ENCODE assay signal across 8 cellular contexts in the genomic region with DNA sequence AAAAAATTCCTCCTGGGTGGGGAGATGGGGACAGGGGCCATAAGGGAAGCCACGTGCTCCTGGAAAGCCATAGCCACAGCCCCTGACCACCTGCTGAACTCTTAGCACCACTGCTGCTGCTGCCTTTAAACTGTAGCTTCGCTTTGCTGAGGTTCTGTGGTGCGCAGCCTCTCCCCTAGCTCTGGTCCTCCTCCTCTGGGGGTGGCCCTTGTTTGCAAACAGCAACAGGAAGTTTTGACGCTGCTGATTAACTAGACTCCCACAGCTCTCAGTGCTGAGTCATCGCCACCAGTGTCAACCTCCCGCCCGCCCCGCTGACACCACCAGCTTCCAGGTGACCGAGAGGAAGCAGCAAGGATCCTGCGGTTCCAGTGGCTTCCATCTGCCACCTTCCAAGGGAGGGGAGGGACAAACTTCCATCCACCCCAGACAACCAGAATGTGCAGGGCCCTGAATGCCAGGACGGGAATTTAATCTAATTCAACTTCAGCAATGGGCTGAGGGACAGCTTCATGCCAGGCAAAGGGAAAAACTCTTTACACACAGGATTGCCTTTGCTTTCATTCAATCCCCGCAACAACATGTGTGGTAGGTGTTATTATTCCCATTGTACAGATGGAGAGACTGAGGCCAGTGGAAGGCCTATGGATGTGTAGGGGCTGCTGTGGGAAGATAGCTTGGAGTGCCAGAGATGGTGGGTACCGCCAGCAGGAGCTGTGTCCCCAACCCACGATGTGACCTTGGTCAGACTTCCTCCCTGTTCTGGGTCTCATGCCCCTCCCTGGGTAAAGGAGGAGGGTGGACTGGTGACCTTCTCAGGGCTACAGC. TPM values are rescaled to one million over a fixed set of nuclear protein-coding genes. Genes with fewer than 3 reads are reported as not detected.
A peak's percentile ranks its signal among the peaks of the same experiment; 100 is the strongest.
DNase-seq lines count a peak whose midpoint lies in the region; ATAC-seq and TF ChIP-seq lines count a peak whose summit lies in the region.

No MANE protein-coding gene starts in this region.

- peak overlapping the region; percentile 67 for H3K4me2 ChIP-seq in BLaER1

- H3K4me3 ChIP-seq in BLaER1 (no peak overlapping the region), heart right ventricle (no peak overlapping the region), skeletal muscle tissue (ENCODE audit: low read length in 3 of 3) (peak overlapping the region in 1 of 3 donors; percentile 6)

- H4K20me1 ChIP-seq in BLaER1 = no peaks in the 10 kb centered on the region

- H3K36me3 ChIP-seq in BLaER1 (no peaks in the 10 kb centered on the region), heart right ventricle (no peaks in the 10 kb centered on the region), skeletal muscle tissue (ENCODE audit: control insufficient read depth in 3 of 3, insufficient read depth in 3 of 3, low read length in 3 of 3) (no peaks in the 10 kb centered on the region)

- no peaks in the 10 kb centered on the region for H3K9me3 ChIP-seq in BLaER1
- H3K9me3 ChIP-seq in heart right ventricle = no peaks in the 10 kb centered on the region
- no peaks in the 10 kb centered on the region for H3K9me3 ChIP-seq in skeletal muscle tissue (ENCODE audit: control insufficient read depth in 3 of 3, low read length in 3 of 3)

- peak; percentile 60 for DNase-seq in activated T-helper 1 cell treated with anti-CD3 and anti-CD28 coated beads, Interleukin-2, amount 50 U/mL, for 16 hours (ENCODE audit: low read depth in 1 of 2, low spot score in 1 of 2)
- DNase-seq in heart right ventricle (peak; percentile 72 to 86), G401 (ENCODE audit: low spot score) (no peak)

- no peak overlapping the region; the same call in 1 of the 2 replicates for H3K9ac ChIP-seq in BLaER1
- H3K9ac ChIP-seq in skeletal muscle tissue (ENCODE audit: low read depth in 1 of 3, low read length in 3 of 3) = peak overlapping the region in 2 of 3 donors; percentile 57 to 61

- ATAC-seq in GM19025 (IDR thresholded peaks at IDR 0.05; ENCODE audit: low read depth, unreplicated experiment) (peak; percentile 99), HG03139 (IDR thresholded peaks at IDR 0.05; ENCODE audit: unreplicated experiment) (peak; percentile 99), heart right ventricle (peak; percentile 65 to 94 (median 84))

- in situ Hi-C loops in G401 (cut with HindIII; ENCODE audit: low sequenced_read_pairs) = no loop called here

- TF ChIP-seq CTCF in heart right ventricle (IDR thresholded peaks at IDR 0.05) = no peak

- H3K27ac ChIP-seq in BLaER1 (peak overlapping the region; percentile 39; the same call in 1 of the 2 replicates), heart right ventricle (peak overlapping the region in 8 of 10 donors; percentile 13 to 89 (median 60)), skeletal muscle tissue (ENCODE audit: low read depth, low read length) (peak overlapping the region; percentile 42)

- no peaks in the 10 kb centered on the region for H3K27me3 ChIP-seq in BLaER1
- no peaks in the 10 kb centered on the region for H3K27me3 ChIP-seq in heart right ventricle
- H3K27me3 ChIP-seq in skeletal muscle tissue (ENCODE audit: control insufficient read depth in 3 of 3, insufficient read depth in 3 of 3, low read length in 3 of 3) = no peaks in the 10 kb centered on the region

- 41 to 52% methylated on average over 14 of the region's 14 CpGs for WGBS in heart right ventricle, 2 donors

- intact Hi-C loops in heart right ventricle (cut with DNase I) = no loop called here

- H3K4me1 ChIP-seq in BLaER1 (peaks cover 50% of the 10 kb centered on the region), heart right ventricle (peaks cover 0 to 46% (median 29%) of the 10 kb centered on the region in 9 donors), skeletal muscle tissue (ENCODE audit: control insufficient read depth in 3 of 3, insufficient read depth in 3 of 3, low read length in 3 of 3) (peaks cover 32 to 37% (median 36%) of the 10 kb centered on the region in 3 donors)

TF ChIP-seq in PFSK-1, 5 proteins besides CTCF, POLR2A, EP300 and RAD21:
- TF ChIP-seq POLR2AphosphoS5 (IDR thresholded peaks at IDR 0.05; ENCODE audit: low read depth, low read length) = no peak
- no peak for TF ChIP-seq SIN3A (IDR thresholded peaks at IDR 0.05; ENCODE audit: borderline replicate concordance, insufficient read depth, low read length)
- TF ChIP-seq, protein P1, sequence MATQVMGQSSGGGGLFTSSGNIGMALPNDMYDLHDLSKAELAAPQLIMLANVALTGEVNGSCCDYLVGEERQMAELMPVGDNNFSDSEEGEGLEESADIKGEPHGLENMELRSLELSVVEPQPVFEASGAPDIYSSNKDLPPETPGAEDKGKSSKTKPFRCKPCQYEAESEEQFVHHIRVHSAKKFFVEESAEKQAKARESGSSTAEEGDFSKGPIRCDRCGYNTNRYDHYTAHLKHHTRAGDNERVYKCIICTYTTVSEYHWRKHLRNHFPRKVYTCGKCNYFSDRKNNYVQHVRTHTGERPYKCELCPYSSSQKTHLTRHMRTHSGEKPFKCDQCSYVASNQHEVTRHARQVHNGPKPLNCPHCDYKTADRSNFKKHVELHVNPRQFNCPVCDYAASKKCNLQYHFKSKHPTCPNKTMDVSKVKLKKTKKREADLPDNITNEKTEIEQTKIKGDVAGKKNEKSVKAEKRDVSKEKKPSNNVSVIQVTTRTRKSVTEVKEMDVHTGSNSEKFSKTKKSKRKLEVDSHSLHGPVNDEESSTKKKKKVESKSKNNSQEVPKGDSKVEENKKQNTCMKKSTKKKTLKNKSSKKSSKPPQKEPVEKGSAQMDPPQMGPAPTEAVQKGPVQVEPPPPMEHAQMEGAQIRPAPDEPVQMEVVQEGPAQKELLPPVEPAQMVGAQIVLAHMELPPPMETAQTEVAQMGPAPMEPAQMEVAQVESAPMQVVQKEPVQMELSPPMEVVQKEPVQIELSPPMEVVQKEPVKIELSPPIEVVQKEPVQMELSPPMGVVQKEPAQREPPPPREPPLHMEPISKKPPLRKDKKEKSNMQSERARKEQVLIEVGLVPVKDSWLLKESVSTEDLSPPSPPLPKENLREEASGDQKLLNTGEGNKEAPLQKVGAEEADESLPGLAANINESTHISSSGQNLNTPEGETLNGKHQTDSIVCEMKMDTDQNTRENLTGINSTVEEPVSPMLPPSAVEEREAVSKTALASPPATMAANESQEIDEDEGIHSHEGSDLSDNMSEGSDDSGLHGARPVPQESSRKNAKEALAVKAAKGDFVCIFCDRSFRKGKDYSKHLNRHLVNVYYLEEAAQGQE (IDR thresholded peaks at IDR 0.05; ENCODE audit: insufficient read depth in 1 of 2, low read depth in 2 of 2, low read length in 2 of 2) = no peak
- peak; percentile 98 for TF ChIP-seq FOXP2 (optimal IDR thresholded peaks at IDR 0.05; ENCODE audit: borderline replicate concordance, extremely low read depth, extremely low read length, insufficient read depth)
- no peak for TF ChIP-seq TAF1 (IDR thresholded peaks at IDR 0.05; ENCODE audit: borderline replicate concordance, insufficient read depth, low read length)

RNA-seq across cellular contexts. Expression of gene KIFC3, which starts 8.1 kb away (rescaled TPM):
- 21.1 TPM for polyA plus RNA-seq in PFSK-1 (2012; ENCODE audit: insufficient read length, low read depth)
- 10 to 100 TPM; 42.5 to 91.4 (median 63.5) TPM for total RNA-seq in heart right ventricle
- polyA plus RNA-seq in heart right ventricle = 10 to 100 TPM; 47.4 to 97.4 TPM
- total RNA-seq in skeletal muscle tissue = 9.9 TPM
- 44.3 and 53.5 TPM in 2 replicates for total RNA-seq in G401 (2014; rRNA removed; shearing (Covaris generic))
